Comparison of ENCODE assay signal across 10 cellular contexts in genomic region chr10:37860494-37861190, GRCh38. TPM values are rescaled to one million over a fixed set of nuclear protein-coding genes. Genes with fewer than 3 reads are reported as not detected.
DNase-seq lines count a peak whose midpoint lies in the region; ATAC-seq and TF ChIP-seq lines count a peak whose summit lies in the region.
"Had no signal": no experiment of that assay in that cellular context is flagged by ENCODE, and none has a peak within 500 bp of the region (broad histone marks: within the 10 kb centered on the region; RNA-seq: fewer than 3 reads in every experiment).

No MANE protein-coding gene starts in this region.

- H3K36me3 ChIP-seq in RWPE2 (ENCODE audit: low read depth) (no peaks in the 10 kb centered on the region), gastrocnemius medialis (no peaks in the 10 kb centered on the region)

- H3K4me1 ChIP-seq in RWPE2 (ENCODE audit: insufficient read depth, poor library complexity, severe bottlenecking) (peaks cover 6% of the 10 kb centered on the region), gastrocnemius medialis (peaks cover 16 to 22% of the 10 kb centered on the region in 2 donors)

- POLR2A ChIA-PET in AG04450 (lab: Yijun Ruan, JAX), result no interaction called here

- no peak for TF ChIP-seq POLR2A in gastrocnemius medialis (IDR thresholded peaks at IDR 0.05)

- peak; percentile 15 for ATAC-seq in GM21786 (IDR thresholded peaks at IDR 0.05; ENCODE audit: unreplicated experiment)
- peak; percentile 40 for ATAC-seq in RWPE2 (ENCODE audit: low read depth)
- peak; percentile 33 for ATAC-seq in left colon
- no peak for ATAC-seq in gastrocnemius medialis
- ATAC-seq: CD8-positive, alpha-beta T cell had no signal

- H3K27ac Mint-ChIP-seq in activated naive CD4-positive, alpha-beta T cell treated with anti-CD3 and anti-CD28 coated beads, Interleukin-2, amount 10 ng/mL, durations not matched to agents 7 days and 5 days, result no peak overlapping the region
- H3K27ac Mint-ChIP-seq: CD8-positive, alpha-beta T cell had no signal

- H3K4me3 ChIP-seq in AG04450 (ENCODE audit: low read depth, low read length) (no peak overlapping the region), RWPE2 (ENCODE audit: severe bottlenecking) (no peak overlapping the region), gastrocnemius medialis (no peak overlapping the region)

- intact Hi-C loops in left colon (cut with DNase I, micrococcal nuclease) (no loop called here), gastrocnemius medialis (cut with DNase I; ENCODE audit: low total_unique reads) (no loop called here)

- no peak overlapping the region for H3K27ac ChIP-seq in AG04450 (ENCODE audit: low read depth, low read length)
- peak overlapping the region; percentile 43 for H3K27ac ChIP-seq in RWPE2 (ENCODE audit: poor library complexity, severe bottlenecking)
- no peak overlapping the region for H3K27ac ChIP-seq in gastrocnemius medialis

- H3K4me3 Mint-ChIP-seq in activated naive CD4-positive, alpha-beta T cell treated with anti-CD3 and anti-CD28 coated beads, Interleukin-2, amount 10 ng/mL, durations not matched to agents 7 days and 5 days, result no peak overlapping the region
- H3K4me3 Mint-ChIP-seq: CD8-positive, alpha-beta T cell had no signal

- peaks cover 11% of the 10 kb centered on the region for H3K9me3 Mint-ChIP-seq in activated naive CD4-positive, alpha-beta T cell treated with anti-CD3 and anti-CD28 coated beads, Interleukin-2, amount 10 ng/mL, durations not matched to agents 7 days and 5 days
- H3K9me3 Mint-ChIP-seq: CD8-positive, alpha-beta T cell had no signal

- CTCF ChIA-PET in AG04450 (lab: Charles Lee), result interaction anchor here (0.6 to 1.4 kb wide), 2 partner anchors 116 to 326 kb away, joined by 3 to 18 read pairs; partner anchors contain the start of gene ZNF25
- CTCF ChIA-PET in activated naive CD4-positive, alpha-beta T cell treated with anti-CD3 and anti-CD28 coated beads, Interleukin-2, amount 10 ng/mL, durations not matched to agents 7 days and 5 days (lab: Charles Lee), result no interaction called here

- H3K4me1 Mint-ChIP-seq in activated naive CD4-positive, alpha-beta T cell treated with anti-CD3 and anti-CD28 coated beads, Interleukin-2, amount 10 ng/mL, durations not matched to agents 7 days and 5 days, result peaks cover 23% of the 10 kb centered on the region

- DNase-seq in AG04450 (ENCODE audit: low read depth, low spot score) (peak; percentile 47), RWPE2 (ENCODE audit: low spot score) (no peak), left colon (peak in 1 of 2 donors; percentile 26), GM20000 (ENCODE audit: low spot score) (no peak), gastrocnemius medialis (no peak), ureter (ENCODE audit: low spot score) (no peak)
- no peak for DNase-seq in activated naive CD4-positive, alpha-beta T cell treated with anti-CD3 and anti-CD28 coated beads, Interleukin-2, amount 10 ng/mL, durations not matched to agents 7 days and 5 days
- DNase-seq: activated CD4-positive, alpha-beta T cell treated with anti-CD3 and anti-CD28 coated beads for 4 hours; CD8-positive, alpha-beta T cell had no signal

- peaks cover 3% of the 10 kb centered on the region for H3K27me3 Mint-ChIP-seq in activated naive CD4-positive, alpha-beta T cell treated with anti-CD3 and anti-CD28 coated beads, Interleukin-2, amount 10 ng/mL, durations not matched to agents 7 days and 5 days

- H3K36me3 Mint-ChIP-seq in activated naive CD4-positive, alpha-beta T cell treated with anti-CD3 and anti-CD28 coated beads, Interleukin-2, amount 10 ng/mL, durations not matched to agents 7 days and 5 days, result peaks cover 3% of the 10 kb centered on the region

- in situ Hi-C loops in gastrocnemius medialis (cut with MboI; ENCODE audit: low sequenced_read_pairs in 4 of 4), result loop anchor here in 3 of 4 donors (10.0 to 25.0 kb wide), 2 partner anchors 114 to 227 kb away; partner anchors contain the start of genes ZNF25 (in 2 of the 3) and ZNF37A (in 1 of the 3)

- H3K9me3 ChIP-seq in AG04450 (ENCODE audit: control insufficient read depth, insufficient read depth, low read length) (no peaks in the 10 kb centered on the region), RWPE2 (ENCODE audit: severe bottlenecking) (no peaks in the 10 kb centered on the region), gastrocnemius medialis (no peaks in the 10 kb centered on the region)

- TF ChIP-seq CTCF in AG04450 (IDR thresholded peaks at IDR 0.05; ENCODE audit: low read depth, low read length) (no peak), RWPE2 (IDR thresholded peaks at IDR 0.05; ENCODE audit: poor library complexity, severe bottlenecking) (no peak), GM20000 (IDR thresholded peaks at IDR 0.05; ENCODE audit: extremely low read depth, missing control alignments) (no peak), gastrocnemius medialis (IDR thresholded peaks at IDR 0.05 in 4 of 5, conservative IDR thresholded peaks at IDR 0.05 in 1 of 5) (no peak)

- no peaks in the 10 kb centered on the region for H3K27me3 ChIP-seq in AG04450 (ENCODE audit: control insufficient read depth, insufficient read depth, low read length)
- H3K27me3 ChIP-seq in RWPE2 (ENCODE audit: insufficient read depth, poor library complexity, severe bottlenecking), result no peaks in the 10 kb centered on the region
- no peaks in the 10 kb centered on the region for H3K27me3 ChIP-seq in gastrocnemius medialis

RNA-seq across cellular contexts. Expression of gene ZNF248, which starts 3.2 kb away (rescaled TPM):
- 7.3 and 10.2 TPM in 2 replicates for polyA plus RNA-seq in AG04450 (2011; rRNA removed)
- polyA minus RNA-seq in AG04450 (2011; rRNA and poly(A)+ RNA removed), result 5.7 and 7.9 TPM in 2 replicates
- total RNA-seq in left colon (10 to 100 TPM in 1 of 2 donors, 1 to 10 TPM in 1; 8.4 to 11.6 TPM), gastrocnemius medialis (10 to 100 TPM in 1 of 4 donors, 1 to 10 TPM in 3; 2.1 to 17.3 (median 7.8) TPM), ureter (17.6 TPM)

Comparison
In these comparisons a context has a peak if more than half of its experiments do, and no peak if none do; other contexts are left out.
1. ATAC-seq: peak in GM21786 (single experiment), RWPE2 (single experiment) and left colon (single experiment); none in gastrocnemius medialis (0 of 2).